ENCODE assay signal across 22 cellular contexts in the genomic region with DNA sequence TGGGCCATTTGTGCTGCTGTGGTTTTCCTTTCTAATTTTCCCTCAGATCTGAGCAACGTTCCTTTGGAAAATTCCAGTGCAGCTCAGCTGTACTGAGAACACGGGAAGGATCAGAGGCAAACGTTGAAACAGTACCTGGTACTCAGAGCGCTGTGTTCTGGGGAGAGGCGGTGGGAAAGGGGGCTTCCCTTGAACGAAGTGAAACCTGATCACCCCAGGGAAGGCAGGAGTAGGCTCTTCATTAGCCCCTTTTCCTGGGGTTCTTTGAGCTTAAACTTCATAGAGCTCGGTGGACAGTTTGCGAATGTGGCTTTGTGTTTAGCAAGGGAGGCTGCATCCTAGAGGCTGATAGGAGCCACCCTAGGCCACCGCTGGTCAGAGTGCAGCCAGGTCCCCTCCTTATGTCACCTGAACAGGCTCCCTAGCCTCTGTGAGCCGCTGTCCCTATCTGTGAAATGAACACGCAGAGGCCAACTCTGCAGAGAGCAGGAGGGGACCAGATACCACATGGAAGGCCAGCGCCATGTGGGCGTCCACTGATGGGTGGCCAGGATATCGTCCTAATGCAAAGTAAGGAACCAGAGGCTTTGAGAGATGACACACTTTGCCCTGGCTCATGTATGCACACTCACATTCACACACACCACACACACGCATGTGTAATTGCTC.
"Had no signal": no experiment of that assay in that cellular context is flagged by ENCODE, and none has a peak within 500 bp of the region (broad histone marks: within the 10 kb centered on the region; RNA-seq: fewer than 3 reads in every experiment).

No MANE protein-coding gene starts in this region.

- H3K27me3 Mint-ChIP-seq: activated CD8-positive, alpha-beta memory T cell treated with anti-CD3 and anti-CD28 coated beads, Interleukin-2, amount 10 ng/mL, durations not matched to agents 7 days and 5 days; activated naive CD4-positive, alpha-beta T cell treated with anti-CD3 and anti-CD28 coated beads, Interleukin-2, amount 10 ng/mL, durations not matched to agents 7 days and 5 days; activated naive CD8-positive, alpha-beta T cell treated with anti-CD3 and anti-CD28 coated beads for 36 hours; T-helper 17 cell had no signal

- H3K9me3 Mint-ChIP-seq: activated naive CD4-positive, alpha-beta T cell treated with anti-CD3 and anti-CD28 coated beads, Interleukin-2, amount 10 ng/mL, durations not matched to agents 7 days and 5 days; activated naive CD8-positive, alpha-beta T cell treated with anti-CD3 and anti-CD28 coated beads for 36 hours; activated T-cell treated with anti-CD3 and anti-CD28 coated beads, Interleukin-2, amount 50 U/mL, for 4 hours; WTC11 had no signal

- H3K27me3 ChIP-seq: brain microvascular endothelial cell had no signal

- DNase-seq: activated CD4-positive, alpha-beta T cell treated with anti-CD3 and anti-CD28 coated beads for 48 hours; activated CD4-positive, alpha-beta T cell treated with anti-CD3 and anti-CD28 coated beads, Interleukin-2, amount 50 U/mL, for 4 hours; activated CD8-positive, alpha-beta memory T cell treated with anti-CD3 and anti-CD28 coated beads, Interleukin-2, amount 10 ng/mL, durations not matched to agents 7 days and 5 days; activated CD8-positive, alpha-beta T cell treated with anti-CD3 and anti-CD28 coated beads, Interleukin-2, amount 10 ng/mL, durations not matched to agents 7 days and 5 days; activated gamma-delta T cell treated with Interleukin-2 at 50 U/mL for 16 hours; activated naive CD4-positive, alpha-beta T cell treated with anti-CD3 and anti-CD28 coated beads, Interleukin-2, amount 10 ng/mL, durations not matched to agents 7 days and 5 days; activated naive CD8-positive, alpha-beta T cell treated with anti-CD3 and anti-CD28 coated beads for 36 hours; activated T-cell treated with anti-CD3 and anti-CD28 coated beads, Interleukin-2, amount 50 U/mL, for 4 hours; brain microvascular endothelial cell; MM.1S; NCI-H1105; NCI-H1436; NCI-H1694 treated with DMSO at 0.1 percent for 48 hours; NCI-H2029 treated with DMSO at 0.1 percent for 48 hours; NCI-H345; NCI-H510A; NCI-H526 treated with DMSO at 0.1 percent for 48 hours; NCI-H82; SIG-M5; T-helper 17 cell; T-helper 9 cell had no signal

- H3K27ac Mint-ChIP-seq: activated CD8-positive, alpha-beta memory T cell treated with anti-CD3 and anti-CD28 coated beads, Interleukin-2, amount 10 ng/mL, durations not matched to agents 7 days and 5 days; activated CD8-positive, alpha-beta T cell treated with anti-CD3 and anti-CD28 coated beads, Interleukin-2, amount 10 ng/mL, durations not matched to agents 7 days and 5 days; activated naive CD4-positive, alpha-beta T cell treated with anti-CD3 and anti-CD28 coated beads, Interleukin-2, amount 10 ng/mL, durations not matched to agents 7 days and 5 days; activated naive CD8-positive, alpha-beta T cell treated with anti-CD3 and anti-CD28 coated beads for 36 hours; T-helper 17 cell; WTC11 had no signal

- H3K27ac ChIP-seq: brain microvascular endothelial cell had no signal

- H3K4me3 Mint-ChIP-seq: activated CD8-positive, alpha-beta memory T cell treated with anti-CD3 and anti-CD28 coated beads, Interleukin-2, amount 10 ng/mL, durations not matched to agents 7 days and 5 days; activated CD8-positive, alpha-beta T cell treated with anti-CD3 and anti-CD28 coated beads, Interleukin-2, amount 10 ng/mL, durations not matched to agents 7 days and 5 days; activated naive CD4-positive, alpha-beta T cell treated with anti-CD3 and anti-CD28 coated beads, Interleukin-2, amount 10 ng/mL, durations not matched to agents 7 days and 5 days; activated naive CD8-positive, alpha-beta T cell treated with anti-CD3 and anti-CD28 coated beads for 36 hours; activated T-cell treated with anti-CD3 and anti-CD28 coated beads, Interleukin-2, amount 50 U/mL, for 4 hours; T-helper 17 cell; WTC11 had no signal

- H3K4me1 Mint-ChIP-seq: activated CD8-positive, alpha-beta memory T cell treated with anti-CD3 and anti-CD28 coated beads, Interleukin-2, amount 10 ng/mL, durations not matched to agents 7 days and 5 days; activated naive CD4-positive, alpha-beta T cell treated with anti-CD3 and anti-CD28 coated beads, Interleukin-2, amount 10 ng/mL, durations not matched to agents 7 days and 5 days; activated naive CD8-positive, alpha-beta T cell treated with anti-CD3 and anti-CD28 coated beads for 36 hours; T-helper 17 cell had no signal

- H3K36me3 Mint-ChIP-seq: activated CD8-positive, alpha-beta memory T cell treated with anti-CD3 and anti-CD28 coated beads, Interleukin-2, amount 10 ng/mL, durations not matched to agents 7 days and 5 days; activated naive CD4-positive, alpha-beta T cell treated with anti-CD3 and anti-CD28 coated beads, Interleukin-2, amount 10 ng/mL, durations not matched to agents 7 days and 5 days; activated naive CD8-positive, alpha-beta T cell treated with anti-CD3 and anti-CD28 coated beads for 36 hours; WTC11 had no signal

- ATAC-seq: activated CD8-positive, alpha-beta memory T cell treated with anti-CD3 and anti-CD28 coated beads, Interleukin-2, amount 10 ng/mL, durations not matched to agents 7 days and 5 days; activated CD8-positive, alpha-beta T cell treated with anti-CD3 and anti-CD28 coated beads, Interleukin-2, amount 10 ng/mL, durations not matched to agents 7 days and 5 days; activated T-cell treated with anti-CD3 and anti-CD28 coated beads, Interleukin-2, amount 50 U/mL, for 4 hours; T-helper 17 cell; WTC11 had no signal

- H3K36me3 ChIP-seq: brain microvascular endothelial cell had no signal
